In the genomic region with DNA sequence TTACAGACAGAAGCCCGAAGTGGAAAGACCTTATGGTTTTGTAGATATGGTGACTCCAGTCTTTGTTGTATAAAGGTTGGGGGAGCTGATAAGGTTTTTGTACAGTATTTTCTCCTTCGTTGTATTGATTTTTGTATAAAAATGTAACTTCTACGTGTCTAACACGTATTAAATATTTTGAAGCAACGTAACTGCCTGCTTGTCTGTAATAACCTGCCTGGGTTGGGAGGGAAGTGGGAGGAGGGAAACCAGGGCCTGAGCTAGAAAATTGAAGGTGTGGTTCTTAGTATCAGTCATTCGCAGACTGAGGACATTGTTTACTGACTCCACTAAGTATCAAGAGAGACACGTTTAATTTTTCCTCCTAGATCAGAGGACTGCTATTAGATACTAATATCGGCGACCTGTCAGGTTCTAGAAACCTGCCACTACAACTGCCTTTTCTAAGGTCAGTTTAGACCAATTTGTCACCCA, we compare ENCODE assay signal across 8 cellular contexts. TPM values are rescaled to one million over a fixed set of nuclear protein-coding genes. Genes with fewer than 3 reads are reported as not detected.
DNase-seq lines count a peak whose midpoint lies in the region; TF ChIP-seq lines count a peak whose summit lies in the region.

No MANE protein-coding gene starts in this region.

- no peaks in the 10 kb centered on the region for H3K9me3 Mint-ChIP-seq in osteocyte (ENCODE audit: unreplicated experiment)

- H3K9me3 ChIP-seq in endocrine pancreas (ENCODE audit: control insufficient read depth, low read length) = no peaks in the 10 kb centered on the region

- H3K4me3 ChIP-seq in endocrine pancreas (ENCODE audit: control insufficient read depth, insufficient read depth, low read length) = peak overlapping the region; percentile 82

- H3K27me3 ChIP-seq in endocrine pancreas (ENCODE audit: control insufficient read depth, insufficient read depth, low read length) = no peaks in the 10 kb centered on the region

- no peak overlapping the region for H3K9ac ChIP-seq in endocrine pancreas (ENCODE audit: control insufficient read depth, insufficient read depth, low read length)

- H3K27ac Mint-ChIP-seq in osteocyte (ENCODE audit: unreplicated experiment) = peak overlapping the region; percentile 97

- TF ChIP-seq CTCF in osteocyte (IDR thresholded peaks at IDR 0.05) = no peak

- no peaks in the 10 kb centered on the region for H3K36me3 ChIP-seq in endocrine pancreas (ENCODE audit: control insufficient read depth, insufficient read depth, low read length)

- H3K4me1 Mint-ChIP-seq in osteocyte (ENCODE audit: unreplicated experiment) = peaks cover 65% of the 10 kb centered on the region

- DNase-seq in NCI-H748 (lab: John Stamatoyannopoulos, UW; ENCODE audit: unreplicated experiment) (peak; percentile 41), NCI-H748 treated with DMSO at 0.1 percent for 48 hours (lab: John Stamatoyannopoulos, UW) (no peak), T-helper 9 cell (peak; percentile 10), osteocyte (ENCODE audit: extremely low spot score, unreplicated experiment) (no peak), NCI-H2081 (lab: John Stamatoyannopoulos, UW) (no peak), HK-2 (ENCODE audit: unreplicated experiment) (no peak), activated gamma-delta T cell (lab: John Stamatoyannopoulos, UW) (no peak)

- H3K4me1 ChIP-seq in endocrine pancreas (ENCODE audit: control insufficient read depth, insufficient read depth, low read length) = no peaks in the 10 kb centered on the region

- H3K4me3 Mint-ChIP-seq in osteocyte (ENCODE audit: unreplicated experiment) = peak overlapping the region; percentile 99

- H3K27me3 Mint-ChIP-seq in osteocyte (ENCODE audit: unreplicated experiment) = no peaks in the 10 kb centered on the region

- H3K36me3 Mint-ChIP-seq in osteocyte (ENCODE audit: unreplicated experiment) = peaks cover 22% of the 10 kb centered on the region

RNA-seq across cellular contexts. Expression of gene IER5, which starts 2.2 kb away (rescaled TPM):
- 29.8 and 32.2 TPM in 2 replicates for total RNA-seq in osteocyte

RNA-seq across cellular contexts. Expression of gene MR1, which starts 56.9 kb away (rescaled TPM):
- 3.7 and 4.3 TPM in 2 replicates for total RNA-seq in osteocyte

Comparison
In these comparisons a context has a peak if more than half of its experiments do, and no peak if none do; other contexts are left out.
1. DNase-seq: peak in NCI-H748 (single experiment) and T-helper 9 cell (single experiment); none in NCI-H748 treated with DMSO at 0.1 percent for 48 hours (single experiment), osteocyte (single experiment), NCI-H2081 (0 of 2), HK-2 (single experiment) and activated gamma-delta T cell (single experiment).